ENCODE assay signal across 8 cellular contexts in the genomic region with DNA sequence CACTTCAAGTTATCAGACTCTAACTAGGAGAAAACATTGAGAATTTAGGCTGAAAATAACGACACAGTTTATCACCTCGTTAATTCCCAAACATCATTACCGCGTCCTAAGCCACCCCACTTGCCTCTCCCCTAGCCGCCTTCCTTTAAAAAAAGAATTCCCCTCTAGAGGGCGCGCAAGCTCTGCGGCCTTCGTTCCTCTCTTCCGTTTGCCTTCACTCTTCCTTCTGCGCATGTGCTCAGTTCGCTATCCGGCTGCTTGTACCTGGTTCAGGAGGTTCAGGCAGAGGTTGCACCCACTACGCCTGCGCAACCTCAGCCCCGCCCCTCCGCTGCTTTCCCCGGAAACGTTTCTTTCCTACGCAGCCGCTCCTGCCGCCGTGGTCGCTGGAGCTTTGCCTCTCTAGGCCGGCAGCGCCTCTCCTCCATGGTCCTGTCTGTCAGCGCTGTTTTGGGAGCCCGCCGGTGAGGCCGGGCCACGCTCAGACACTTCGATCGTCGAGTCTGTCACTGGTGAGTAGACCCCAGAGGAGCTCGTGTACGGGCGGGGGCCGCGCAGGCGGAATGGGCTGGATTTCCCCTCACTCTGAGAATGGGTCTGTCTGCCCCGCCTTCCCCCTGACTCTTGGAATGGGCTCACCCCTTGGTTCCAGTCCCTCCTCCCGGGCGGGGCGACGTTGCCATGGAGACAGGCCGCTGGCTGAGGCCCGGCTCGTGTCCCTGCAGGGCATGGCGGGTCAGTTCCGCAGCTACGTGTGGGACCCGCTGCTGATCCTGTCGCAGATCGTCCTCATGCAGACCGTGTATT. TPM values are rescaled to one million over a fixed set of nuclear protein-coding genes. Genes with fewer than 3 reads are reported as not detected.
DNase-seq lines count a peak whose midpoint lies in the region; ATAC-seq and TF ChIP-seq lines count a peak whose summit lies in the region.

A gene (plus strand): TSS at position 353 of the 807 bp plus-strand sequence. CDS start 376 bp downstream, at position 729.

- no peaks in the 10 kb centered on the region for H3K27me3 ChIP-seq in smooth muscle cell (ENCODE audit: low read depth)

- ATAC-seq in HG03196 (IDR thresholded peaks at IDR 0.05; ENCODE audit: unreplicated experiment): peak; percentile 84
- peak; percentile 89 for ATAC-seq in WTC11

- no peaks in the 10 kb centered on the region for H3K36me3 ChIP-seq in smooth muscle cell (ENCODE audit: low read depth)

- peak within 1 kb of the TSS; percentile 97 for H3K4me3 Mint-ChIP-seq in WTC11

- peak within 1 kb of the TSS; percentile 98 for H3K27ac Mint-ChIP-seq in WTC11

- H3K36me3 Mint-ChIP-seq in WTC11: no peaks in the 10 kb centered on the region; the same call in none of the 2 replicates

- H3K4me3 ChIP-seq in cardiac fibroblast (replicated peaks in 1 of 2; ENCODE audit: low read depth in 2 of 2, low read length in 2 of 2) (peak within 1 kb of the TSS; percentile 88 to 90), smooth muscle cell (peak within 1 kb of the TSS; percentile 83)

- H3K4me1 ChIP-seq in smooth muscle cell (ENCODE audit: low read depth): peaks cover 22% of the 10 kb centered on the region

- H4K20me1 ChIP-seq in smooth muscle cell (ENCODE audit: low read depth): no peaks in the 10 kb centered on the region

- no peaks in the 10 kb centered on the region for H3K27me3 Mint-ChIP-seq in WTC11 (ENCODE audit: low read depth)

- no peaks in the 10 kb centered on the region for H3K9me3 Mint-ChIP-seq in WTC11

- TF ChIP-seq POLR2A in GM18951 (IDR thresholded peaks at IDR 0.05; ENCODE audit: extremely low read depth, insufficient read depth, insufficient read length): peak; percentile 92

- DNase-seq in AG09319 (ENCODE audit: extremely low read depth, low read depth): peak; percentile 97
- DNase-seq in NCI-H226: peak; percentile 93
- DNase-seq in WTC11 (ENCODE audit: low spot score): peak; percentile 99
- peak; percentile 99 for DNase-seq in cardiac fibroblast (ENCODE audit: low read depth in 2 of 2)
- DNase-seq in iPS-NIHi7 (ENCODE audit: extremely low spot score): peak; percentile 98
- DNase-seq in smooth muscle cell (lab: John Stamatoyannopoulos, UW; ENCODE audit: unreplicated experiment): peak; percentile 99

- TF ChIP-seq CTCF in AG09319 (IDR thresholded peaks at IDR 0.05; ENCODE audit: low read depth, low read length): peak; percentile 83
- TF ChIP-seq CTCF in WTC11 (IDR thresholded peaks at IDR 0.05): peak; percentile 77
- TF ChIP-seq CTCF in cardiac fibroblast (IDR thresholded peaks at IDR 0.05; ENCODE audit: low read depth, low read length): peak; percentile 83
- TF ChIP-seq CTCF in smooth muscle cell (IDR thresholded peaks at IDR 0.05; ENCODE audit: borderline replicate concordance, insufficient read depth, poor library complexity, severe bottlenecking): peak; percentile 71

- H3K9me3 ChIP-seq in smooth muscle cell (replicated peaks; ENCODE audit: low read depth): no peaks in the 10 kb centered on the region

- peaks cover 7% of the 10 kb centered on the region for H3F3A ChIP-seq in smooth muscle cell (ENCODE audit: low read depth)

- in situ Hi-C loops in GM18951 (cut with MboI; ENCODE audit: low sequenced_read_pairs, unreplicated experiment): no loop called here

- POLR2A ChIA-PET in WTC11 (lab: Charles Lee): interaction anchor here (0.5 to 3.0 kb wide), 13 partner anchors 11 to 393 kb away, joined by 3 to 11 read pairs (median 5); a partner anchor contains a TSS

- H3K4me2 ChIP-seq in smooth muscle cell: peak within 1 kb of the TSS; percentile 93

- H3K27ac ChIP-seq in smooth muscle cell (ENCODE audit: low read depth): peak within 1 kb of the TSS; percentile 94

- peak within 1 kb of the TSS; percentile 94 for H3K9ac ChIP-seq in smooth muscle cell (ENCODE audit: low read depth)

- under 1% methylated on average over 55 of the region's 55 CpGs for WGBS in smooth muscle cell (ENCODE audit: low lambda C conversion rate)

- peak within 1 kb of the TSS; percentile 79 for H2AFZ ChIP-seq in smooth muscle cell (ENCODE audit: low read depth)

- peaks cover 7% of the 10 kb centered on the region for H3K79me2 ChIP-seq in smooth muscle cell (ENCODE audit: low read depth)

- CTCF ChIA-PET in WTC11 (lab: Charles Lee): interaction anchor here (0.6 to 8.3 kb wide), 49 partner anchors 9 to 571 kb away, joined by 3 to 152 read pairs (median 5); a partner anchor contains a TSS

- peaks cover 25% of the 10 kb centered on the region for H3K4me1 Mint-ChIP-seq in WTC11

TF ChIP-seq in WTC11, 78 proteins besides CTCF, POLR2A, EP300 and RAD21 (continues in another document):
- TF ChIP-seq, protein P1, sequence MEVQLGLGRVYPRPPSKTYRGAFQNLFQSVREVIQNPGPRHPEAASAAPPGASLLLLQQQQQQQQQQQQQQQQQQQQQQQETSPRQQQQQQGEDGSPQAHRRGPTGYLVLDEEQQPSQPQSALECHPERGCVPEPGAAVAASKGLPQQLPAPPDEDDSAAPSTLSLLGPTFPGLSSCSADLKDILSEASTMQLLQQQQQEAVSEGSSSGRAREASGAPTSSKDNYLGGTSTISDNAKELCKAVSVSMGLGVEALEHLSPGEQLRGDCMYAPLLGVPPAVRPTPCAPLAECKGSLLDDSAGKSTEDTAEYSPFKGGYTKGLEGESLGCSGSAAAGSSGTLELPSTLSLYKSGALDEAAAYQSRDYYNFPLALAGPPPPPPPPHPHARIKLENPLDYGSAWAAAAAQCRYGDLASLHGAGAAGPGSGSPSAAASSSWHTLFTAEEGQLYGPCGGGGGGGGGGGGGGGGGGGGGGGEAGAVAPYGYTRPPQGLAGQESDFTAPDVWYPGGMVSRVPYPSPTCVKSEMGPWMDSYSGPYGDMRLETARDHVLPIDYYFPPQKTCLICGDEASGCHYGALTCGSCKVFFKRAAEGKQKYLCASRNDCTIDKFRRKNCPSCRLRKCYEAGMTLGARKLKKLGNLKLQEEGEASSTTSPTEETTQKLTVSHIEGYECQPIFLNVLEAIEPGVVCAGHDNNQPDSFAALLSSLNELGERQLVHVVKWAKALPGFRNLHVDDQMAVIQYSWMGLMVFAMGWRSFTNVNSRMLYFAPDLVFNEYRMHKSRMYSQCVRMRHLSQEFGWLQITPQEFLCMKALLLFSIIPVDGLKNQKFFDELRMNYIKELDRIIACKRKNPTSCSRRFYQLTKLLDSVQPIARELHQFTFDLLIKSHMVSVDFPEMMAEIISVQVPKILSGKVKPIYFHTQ (CRISPR knock-in tag; IDR thresholded peaks at IDR 0.05): no peak
- TF ChIP-seq MYBL2 (CRISPR knock-in tag; IDR thresholded peaks at IDR 0.05): no peak
- TF ChIP-seq, protein P2, sequence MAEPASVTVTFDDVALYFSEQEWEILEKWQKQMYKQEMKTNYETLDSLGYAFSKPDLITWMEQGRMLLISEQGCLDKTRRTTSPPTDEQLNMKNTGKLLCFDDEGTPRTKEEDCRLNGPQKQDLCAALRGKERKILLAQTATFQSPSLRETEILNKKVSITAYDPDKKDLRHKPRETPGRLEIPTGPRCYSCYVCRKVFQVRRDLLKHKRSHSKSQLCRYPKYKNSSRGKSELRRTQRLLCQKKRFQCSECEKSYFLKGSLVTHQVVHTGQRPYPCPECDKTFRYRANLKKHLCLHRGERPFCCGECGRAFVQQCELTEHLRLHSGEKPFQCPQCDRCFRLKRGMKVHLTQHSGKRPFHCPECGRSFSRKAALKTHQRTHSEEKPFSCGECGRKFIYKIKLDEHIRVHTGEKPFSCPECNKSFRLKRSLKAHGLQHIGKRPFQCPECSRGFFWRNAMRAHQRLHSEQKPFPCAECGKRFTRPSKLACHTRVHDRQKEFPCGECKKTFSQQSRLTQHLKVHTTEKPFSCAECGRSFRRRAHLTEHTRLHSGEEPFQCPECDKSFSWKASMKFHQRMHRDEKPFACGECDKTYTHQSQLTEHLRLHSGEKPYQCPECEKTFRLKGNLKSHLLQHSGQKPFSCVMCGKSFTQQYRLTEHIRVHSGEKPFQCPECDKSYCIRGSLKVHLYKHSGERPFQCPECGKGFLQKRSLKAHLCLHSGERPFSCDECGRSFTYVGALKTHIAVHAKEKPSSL (CRISPR knock-in tag; conservative IDR thresholded peaks at IDR 0.05): no peak
- peak; percentile 51; the same call in 1 of the 2 replicates for TF ChIP-seq SMAD3 (CRISPR knock-in tag; IDR thresholded peaks at IDR 0.05; ENCODE audit: borderline replicate concordance)
- TF ChIP-seq FOXK1 (CRISPR knock-in tag; IDR thresholded peaks at IDR 0.05): peak; percentile 55
- TF ChIP-seq MXD4 (CRISPR knock-in tag; IDR thresholded peaks at IDR 0.05; ENCODE audit: borderline replicate concordance): no peak
- TF ChIP-seq NR1H2 (CRISPR knock-in tag; IDR thresholded peaks at IDR 0.05): no peak
- no peak for TF ChIP-seq ZNF121 (CRISPR knock-in tag; IDR thresholded peaks at IDR 0.05)
- TF ChIP-seq ETV6 (CRISPR knock-in tag; IDR thresholded peaks at IDR 0.05): peak; percentile 87
- TF ChIP-seq, protein P3, sequence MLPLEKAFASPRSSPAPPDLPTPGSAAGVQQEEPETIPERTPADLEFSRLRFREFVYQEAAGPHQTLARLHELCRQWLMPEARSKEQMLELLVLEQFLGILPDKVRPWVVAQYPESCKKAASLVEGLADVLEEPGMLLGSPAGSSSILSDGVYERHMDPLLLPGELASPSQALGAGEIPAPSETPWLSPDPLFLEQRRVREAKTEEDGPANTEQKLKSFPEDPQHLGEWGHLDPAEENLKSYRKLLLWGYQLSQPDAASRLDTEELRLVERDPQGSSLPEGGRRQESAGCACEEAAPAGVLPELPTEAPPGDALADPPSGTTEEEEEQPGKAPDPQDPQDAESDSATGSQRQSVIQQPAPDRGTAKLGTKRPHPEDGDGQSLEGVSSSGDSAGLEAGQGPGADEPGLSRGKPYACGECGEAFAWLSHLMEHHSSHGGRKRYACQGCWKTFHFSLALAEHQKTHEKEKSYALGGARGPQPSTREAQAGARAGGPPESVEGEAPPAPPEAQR (CRISPR knock-in tag; IDR thresholded peaks at IDR 0.05): no peak
- TF ChIP-seq KAT7 (CRISPR knock-in tag; IDR thresholded peaks at IDR 0.05; ENCODE audit: borderline replicate concordance): no peak
- no peak for TF ChIP-seq ZNF396 (CRISPR knock-in tag; IDR thresholded peaks at IDR 0.05; ENCODE audit: borderline replicate concordance)
- no peak for TF ChIP-seq RORB (CRISPR knock-in tag; IDR thresholded peaks at IDR 0.05)
- TF ChIP-seq NR2C2 (CRISPR knock-in tag; IDR thresholded peaks at IDR 0.05): no peak
- peak; percentile 80 for TF ChIP-seq GABPB1 (CRISPR knock-in tag; IDR thresholded peaks at IDR 0.05)

RNA-seq across cellular contexts. Expression of the gene that starts here (rescaled TPM):
- total RNA-seq in WTC11 (2021): 15.4 to 20.1 TPM (median 16.4 TPM) in 3 replicates
- 14.5 and 15.2 TPM in 2 replicates for total RNA-seq in smooth muscle cell
- 17.0 and 24.7 TPM in 2 replicates for polyA plus RNA-seq in smooth muscle cell

Comparison
In these comparisons a context has a peak if more than half of its experiments do, and no peak if none do; other contexts are left out.
1. Peak in every context shown above with its lines: DNase-seq, ATAC-seq, H3K4me3 ChIP-seq and H3K27ac ChIP-seq.